Comparison of ENCODE assay signal across 10 cellular contexts in the genomic region with DNA sequence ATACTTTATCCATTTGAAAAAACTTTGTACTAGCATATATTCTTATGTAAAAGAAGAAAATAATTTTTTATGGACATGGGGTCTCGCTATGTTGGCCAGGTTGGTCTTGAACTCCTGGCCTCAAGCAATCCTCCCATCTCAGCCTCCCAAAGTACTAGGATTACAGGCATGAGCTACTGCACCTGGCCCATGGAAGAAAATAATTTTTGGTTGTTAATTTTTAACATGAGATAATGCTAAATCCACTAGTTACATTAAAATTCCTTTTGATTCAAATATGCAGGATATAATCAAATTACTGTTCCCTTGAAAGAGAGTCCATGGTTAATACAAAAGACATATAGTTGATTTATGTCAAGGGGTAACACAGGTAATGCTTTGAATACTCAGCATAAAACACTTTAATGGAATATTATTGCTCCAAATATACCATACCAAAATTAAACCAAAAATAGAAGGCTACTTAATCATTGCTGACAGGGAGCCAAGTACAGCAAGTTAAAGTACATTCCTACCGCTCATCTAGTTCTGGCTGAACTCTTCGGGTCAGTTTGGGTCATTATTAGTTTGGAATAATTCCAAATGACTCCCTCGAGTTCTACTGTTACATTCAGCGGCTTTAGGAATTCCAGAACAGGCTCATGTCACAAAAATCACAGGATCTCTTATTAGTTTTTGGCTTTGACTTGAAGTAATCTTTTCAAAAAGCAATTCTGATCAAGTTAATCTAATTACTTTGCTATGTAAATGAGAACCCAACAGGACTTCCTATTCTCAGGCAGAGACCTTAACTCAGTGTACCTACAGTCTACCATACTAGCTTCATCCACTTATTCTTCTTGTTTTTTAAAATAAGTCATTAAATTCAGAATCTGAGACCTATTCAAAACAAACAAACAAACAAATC. TPM values are rescaled to one million over a fixed set of nuclear protein-coding genes. Genes with fewer than 3 reads are reported as not detected.
DNase-seq lines count a peak whose midpoint lies in the region; ATAC-seq and TF ChIP-seq lines count a peak whose summit lies in the region.
"Had no signal": no experiment of that assay in that cellular context is flagged by ENCODE, and none has a peak within 500 bp of the region (broad histone marks: within the 10 kb centered on the region; RNA-seq: fewer than 3 reads in every experiment).

No MANE protein-coding gene starts in this region.

- in situ Hi-C loops in mammary epithelial cell (cut with MboI; ENCODE audit: low sequenced_read_pairs in 2 of 2) (no loop called here), transverse colon (cut with MboI; ENCODE audit: low pct_ligation_motif_present in 1 of 4, low pct_unique_long_range_greater_than_20kb in 1 of 4, low sequenced_read_pairs in 3 of 4) (no loop called here)

- TF ChIP-seq EP300 in transverse colon (IDR thresholded peaks at IDR 0.05; ENCODE audit: low read depth) = no peak

- H3K27me3 ChIP-seq in mammary epithelial cell (ENCODE audit: insufficient read depth, low read length) (no peaks in the 10 kb centered on the region), liver (ENCODE audit: control insufficient read depth in 4 of 4, insufficient read depth in 4 of 4, low read length in 3 of 4) (no peaks in the 10 kb centered on the region), transverse colon (no peaks in the 10 kb centered on the region)

- H3K4me3 ChIP-seq in mammary epithelial cell (replicated peaks in 1 of 3; ENCODE audit: insufficient read depth in 1 of 3, low read depth in 2 of 3, low read length in 3 of 3) = peak overlapping the region in 1 of 3 experiments; percentile 28
- H3K4me3 ChIP-seq in liver (ENCODE audit: low read depth in 1 of 3, low read length in 3 of 3) = no peak overlapping the region
- H3K4me3 ChIP-seq in transverse colon = no peak overlapping the region
- H3K4me3 ChIP-seq: SK-N-MC had no signal

- H3K9ac ChIP-seq in mammary epithelial cell (ENCODE audit: insufficient read depth, low read length) (peak overlapping the region; percentile 14), liver (ENCODE audit: low read depth in 1 of 2, low read length in 2 of 2) (no peak overlapping the region)

- WGBS in mammary epithelial cell (ENCODE audit: low coverage, missing lambda C conversion rate) = 24% methylated on average over 5 of the region's 5 CpGs
- 29% methylated on average over 5 of the region's 5 CpGs for WGBS in liver
- WGBS in transverse colon (ENCODE audit: low coverage in 1 of 2), 2 donors = 47 to 55% methylated on average over 3 to 5 of the region's 5 CpGs

- H3K4me1 ChIP-seq in mammary epithelial cell (ENCODE audit: insufficient read depth, low read length) = peaks cover 16% of the 10 kb centered on the region
- H3K4me1 ChIP-seq in liver (ENCODE audit: control insufficient read depth in 4 of 4, insufficient read depth in 4 of 4, low read length in 3 of 4) = peaks cover 9 to 26% (median 20%) of the 10 kb centered on the region in 4 donors
- H3K4me1 ChIP-seq in transverse colon = peaks cover 31 to 71% (median 43%) of the 10 kb centered on the region in 4 donors

- H2AFZ ChIP-seq in mammary epithelial cell (ENCODE audit: low read depth, low read length) = no peak overlapping the region

- dilution Hi-C loops in mammary epithelial cell (cut with HindIII; ENCODE audit: low sequenced_read_pairs) = no loop called here

- H3K36me3 ChIP-seq in mammary epithelial cell (ENCODE audit: insufficient read depth, low read length) (peaks cover 3% of the 10 kb centered on the region), liver (ENCODE audit: control insufficient read depth in 4 of 4, insufficient read depth in 3 of 4, low read depth in 1 of 4, low read length in 3 of 4) (no peaks in the 10 kb centered on the region), transverse colon (no peaks in the 10 kb centered on the region)

- peak; percentile 75 for DNase-seq in HS-27A (ENCODE audit: low read depth)
- DNase-seq in mammary epithelial cell = peak; percentile 64
- no peak for DNase-seq in transverse colon
- DNase-seq in NCI-H82 (lab: John Stamatoyannopoulos, UW) = no peak
- no peak for DNase-seq in Kasumi-1 (lab: John Stamatoyannopoulos, UW)
- DNase-seq in NCI-H1930 (lab: John Stamatoyannopoulos, UW) = no peak
- DNase-seq: effector CD8-positive, alpha-beta T cell had no signal

- intact Hi-C loops in mammary epithelial cell (cut with micrococcal nuclease) = no loop called here
- intact Hi-C loops in transverse colon (cut with DNase I; ENCODE audit: low total_unique reads) = no loop called here

- no peak overlapping the region for H3K27ac ChIP-seq in mammary epithelial cell (ENCODE audit: insufficient read depth, low read depth, low read length)
- H3K27ac ChIP-seq in liver (ENCODE audit: low read depth in 1 of 2, low read length in 2 of 2) = peak overlapping the region; percentile 39
- peak overlapping the region; percentile 39 to 67 (median 56) for H3K27ac ChIP-seq in transverse colon

- H3K79me2 ChIP-seq in mammary epithelial cell (ENCODE audit: insufficient read depth, low read length) = peaks cover 96% of the 10 kb centered on the region

- H3K4me2 ChIP-seq in mammary epithelial cell (ENCODE audit: insufficient read depth, low read depth, low read length) = peak overlapping the region; percentile 69

- H4K20me1 ChIP-seq in mammary epithelial cell (ENCODE audit: insufficient read depth, low read length) = no peaks in the 10 kb centered on the region

- CTCF ChIA-PET in mammary epithelial cell (lab: Charles Lee; ENCODE audit: low non-redundant PET) = no interaction called here

- no TSS peak for BruUV-seq in mammary epithelial cell (replicated peaks; lab: Mats Ljungman, UMichigan)

- TF ChIP-seq POLR2A in transverse colon (IDR thresholded peaks at IDR 0.05) = no peak

- ATAC-seq in GM21529 (IDR thresholded peaks at IDR 0.05; ENCODE audit: unreplicated experiment) = no peak

- H3K9me3 ChIP-seq in mammary epithelial cell (replicated peaks; ENCODE audit: insufficient read depth, low read length) (no peaks in the 10 kb centered on the region), liver (ENCODE audit: control insufficient read depth in 4 of 4, low read length in 3 of 4) (no peaks in the 10 kb centered on the region), transverse colon (no peaks in the 10 kb centered on the region)

- TF ChIP-seq RAD21 in liver (IDR thresholded peaks at IDR 0.05) = peak; percentile 6 to 17

- TF ChIP-seq CTCF in mammary epithelial cell (conservative IDR thresholded peaks at IDR 0.05 in 1 of 2, IDR thresholded peaks at IDR 0.05 in 1 of 2; ENCODE audit: extremely low read depth in 1 of 2, insufficient read depth in 1 of 2, low read depth in 1 of 2, low read length in 2 of 2) = no peak
- no peak for TF ChIP-seq CTCF in liver (IDR thresholded peaks at IDR 0.05; ENCODE audit: low read depth, low read length, missing input control)
- TF ChIP-seq CTCF in transverse colon (IDR thresholded peaks at IDR 0.05) = no peak

TF ChIP-seq in liver, 16 proteins besides CTCF, POLR2A, EP300 and RAD21 (continues in another document):
- TF ChIP-seq YY1 (IDR thresholded peaks at IDR 0.05) (peak; percentile 19), NR2F2 (IDR thresholded peaks at IDR 0.05) (peak; percentile 89), JUND (IDR thresholded peaks at IDR 0.05) (peak in 1 of 2 donors; percentile 30), SP1 (IDR thresholded peaks at IDR 0.05) (peak; percentile 60), FOXA2 (IDR thresholded peaks at IDR 0.05) (peak; percentile 28), HNF4A (conservative IDR thresholded peaks at IDR 0.05) (peak; percentile 34 to 50), RXRA (IDR thresholded peaks at IDR 0.05) (peak; percentile 84 to 92)
- TF ChIP-seq, protein P1, sequence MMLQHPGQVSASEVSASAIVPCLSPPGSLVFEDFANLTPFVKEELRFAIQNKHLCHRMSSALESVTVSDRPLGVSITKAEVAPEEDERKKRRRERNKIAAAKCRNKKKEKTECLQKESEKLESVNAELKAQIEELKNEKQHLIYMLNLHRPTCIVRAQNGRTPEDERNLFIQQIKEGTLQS (IDR thresholded peaks at IDR 0.05) = no peak
- TF ChIP-seq, protein P2, sequence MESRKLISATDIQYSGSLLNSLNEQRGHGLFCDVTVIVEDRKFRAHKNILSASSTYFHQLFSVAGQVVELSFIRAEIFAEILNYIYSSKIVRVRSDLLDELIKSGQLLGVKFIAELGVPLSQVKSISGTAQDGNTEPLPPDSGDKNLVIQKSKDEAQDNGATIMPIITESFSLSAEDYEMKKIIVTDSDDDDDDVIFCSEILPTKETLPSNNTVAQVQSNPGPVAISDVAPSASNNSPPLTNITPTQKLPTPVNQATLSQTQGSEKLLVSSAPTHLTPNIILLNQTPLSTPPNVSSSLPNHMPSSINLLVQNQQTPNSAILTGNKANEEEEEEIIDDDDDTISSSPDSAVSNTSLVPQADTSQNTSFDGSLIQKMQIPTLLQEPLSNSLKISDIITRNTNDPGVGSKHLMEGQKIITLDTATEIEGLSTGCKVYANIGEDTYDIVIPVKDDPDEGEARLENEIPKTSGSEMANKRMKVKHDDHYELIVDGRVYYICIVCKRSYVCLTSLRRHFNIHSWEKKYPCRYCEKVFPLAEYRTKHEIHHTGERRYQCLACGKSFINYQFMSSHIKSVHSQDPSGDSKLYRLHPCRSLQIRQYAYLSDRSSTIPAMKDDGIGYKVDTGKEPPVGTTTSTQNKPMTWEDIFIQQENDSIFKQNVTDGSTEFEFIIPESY (IDR thresholded peaks at IDR 0.05) = no peak

RNA-seq across cellular contexts. Expression of gene SOS2, which starts 6.1 kb away (rescaled TPM):
- 10 to 100 TPM; 19.6 to 35.2 TPM for total RNA-seq in mammary epithelial cell
- 6.3 TPM for polyA plus RNA-seq in mammary epithelial cell
- polyA minus RNA-seq in mammary epithelial cell = 8.7 TPM
- 10 to 100 TPM; 13.4 to 20.1 TPM for total RNA-seq in liver
- polyA plus RNA-seq in liver = 1 to 10 TPM; 3.1 to 4.8 TPM
- 10 to 100 TPM; 45.9 to 82.8 (median 62.1) TPM for total RNA-seq in transverse colon

Comparison
In these comparisons a context has a peak if more than half of its experiments do, and no peak if none do; other contexts are left out.
1. DNase-seq: peak in HS-27A (single experiment) and mammary epithelial cell (single experiment); none in transverse colon (single experiment), NCI-H82 (single experiment), Kasumi-1 (0 of 2) and NCI-H1930 (0 of 2).